25 cellular contexts compared by ENCODE assay signal in genomic region chr16:89570342-89570923, GRCh38. TPM values are rescaled to one million over a fixed set of nuclear protein-coding genes. Genes with fewer than 3 reads are reported as not detected.
"Had no signal": no experiment of that assay in that cellular context is flagged by ENCODE, and none has a peak within 500 bp of the region (broad histone marks: within the 10 kb centered on the region; RNA-seq: fewer than 3 reads in every experiment).

No MANE protein-coding gene starts in this region.

- ATAC-seq: effector memory CD8-positive, alpha-beta T cell; gastrocnemius medialis; heart right ventricle; left lobe of liver; mucosa of descending colon; natural killer cell; pancreas; right cardiac atrium; stimulated activated naive B cell treated with anti-CD40 and anti-IgM and Interleukin-4, amounts not matched to agents 10 μg/mL and 1 μg/mL and 100 μg/mL, for 72 hours had no signal

- DNase-seq: cortex of kidney; effector memory CD8-positive, alpha-beta T cell; gastrocnemius medialis; heart right ventricle; hypothalamus; mammary epithelial cell; mucosa of descending colon; natural killer cell; occipital lobe; pancreas; right cardiac atrium; stimulated activated CD4-positive, alpha-beta T cell treated with anti-CD3 and anti-CD28 coated beads, Interleukin-15, amount 100 ng/mL, for 24 hours; stimulated activated CD4-positive, alpha-beta T cell treated with anti-CD3 and anti-CD28 coated beads, Interleukin-1b, Interleukin-23, amount 100 ng/mL, for 48 hours; stimulated activated CD4-positive, alpha-beta T cell treated with anti-CD3 and anti-CD28 coated beads, Interleukin-4, amount 100 ng/mL, for 24 hours; stimulated activated naive B cell treated with anti-CD40 and anti-IgM and Interleukin-4, amounts not matched to agents 10 μg/mL and 1 μg/mL and 100 μg/mL, for 72 hours; thyroid gland; uterus had no signal

- H3K27ac ChIP-seq: epithelial cell of prostate, esophagus muscularis mucosa, gastrocnemius medialis, heart right ventricle, neural progenitor cell, pancreas, suprapubic skin, thyroid gland, upper lobe of left lung, uterus had no signal

- FAIRE-seq: islet of Langerhans, pancreas had no signal

- H3K9me3 ChIP-seq: esophagus muscularis mucosa, gastrocnemius medialis, heart right ventricle, mucosa of descending colon, pancreas, suprapubic skin, thyroid gland, upper lobe of left lung, uterus had no signal

- H3K36me3 ChIP-seq: esophagus muscularis mucosa, gastrocnemius medialis, heart right ventricle, neural progenitor cell, pancreas, suprapubic skin, thyroid gland, upper lobe of left lung, uterus had no signal

- H3K9ac ChIP-seq: neural progenitor cell had no signal

- H2AFZ ChIP-seq: neural progenitor cell had no signal

- H3K4me3 ChIP-seq: esophagus muscularis mucosa, gastrocnemius medialis, heart right ventricle, mucosa of descending colon, neural progenitor cell, pancreas, suprapubic skin, thyroid gland, upper lobe of left lung, uterus had no signal

- H3K4me2 ChIP-seq: neural progenitor cell had no signal

RNA-seq across cellular contexts. Expression of gene CPNE7, which starts 5.1 kb away (rescaled TPM):
- total RNA-seq: gastrocnemius medialis, right cardiac atrium had no signal
- polyA plus RNA-seq: right cardiac atrium had no signal

RNA-seq across cellular contexts. Expression of gene DPEP1, which starts 43.0 kb away (rescaled TPM):
- total RNA-seq: fibroblast of villous mesenchyme, gastrocnemius medialis, heart right ventricle, mammary epithelial cell, natural killer cell had no signal
- polyA plus RNA-seq: mammary epithelial cell had no signal
